1 cellular context compared by ENCODE assay signal in genomic region chr1:234868296-234869147, GRCh38.
TF ChIP-seq lines count a peak whose summit lies in the region.

No MANE protein-coding gene starts in this region.

TF ChIP-seq in K562, 482 proteins besides CTCF, POLR2A, EP300 and RAD21 (continued from another document and continues in another):
- TF ChIP-seq, protein P1, sequence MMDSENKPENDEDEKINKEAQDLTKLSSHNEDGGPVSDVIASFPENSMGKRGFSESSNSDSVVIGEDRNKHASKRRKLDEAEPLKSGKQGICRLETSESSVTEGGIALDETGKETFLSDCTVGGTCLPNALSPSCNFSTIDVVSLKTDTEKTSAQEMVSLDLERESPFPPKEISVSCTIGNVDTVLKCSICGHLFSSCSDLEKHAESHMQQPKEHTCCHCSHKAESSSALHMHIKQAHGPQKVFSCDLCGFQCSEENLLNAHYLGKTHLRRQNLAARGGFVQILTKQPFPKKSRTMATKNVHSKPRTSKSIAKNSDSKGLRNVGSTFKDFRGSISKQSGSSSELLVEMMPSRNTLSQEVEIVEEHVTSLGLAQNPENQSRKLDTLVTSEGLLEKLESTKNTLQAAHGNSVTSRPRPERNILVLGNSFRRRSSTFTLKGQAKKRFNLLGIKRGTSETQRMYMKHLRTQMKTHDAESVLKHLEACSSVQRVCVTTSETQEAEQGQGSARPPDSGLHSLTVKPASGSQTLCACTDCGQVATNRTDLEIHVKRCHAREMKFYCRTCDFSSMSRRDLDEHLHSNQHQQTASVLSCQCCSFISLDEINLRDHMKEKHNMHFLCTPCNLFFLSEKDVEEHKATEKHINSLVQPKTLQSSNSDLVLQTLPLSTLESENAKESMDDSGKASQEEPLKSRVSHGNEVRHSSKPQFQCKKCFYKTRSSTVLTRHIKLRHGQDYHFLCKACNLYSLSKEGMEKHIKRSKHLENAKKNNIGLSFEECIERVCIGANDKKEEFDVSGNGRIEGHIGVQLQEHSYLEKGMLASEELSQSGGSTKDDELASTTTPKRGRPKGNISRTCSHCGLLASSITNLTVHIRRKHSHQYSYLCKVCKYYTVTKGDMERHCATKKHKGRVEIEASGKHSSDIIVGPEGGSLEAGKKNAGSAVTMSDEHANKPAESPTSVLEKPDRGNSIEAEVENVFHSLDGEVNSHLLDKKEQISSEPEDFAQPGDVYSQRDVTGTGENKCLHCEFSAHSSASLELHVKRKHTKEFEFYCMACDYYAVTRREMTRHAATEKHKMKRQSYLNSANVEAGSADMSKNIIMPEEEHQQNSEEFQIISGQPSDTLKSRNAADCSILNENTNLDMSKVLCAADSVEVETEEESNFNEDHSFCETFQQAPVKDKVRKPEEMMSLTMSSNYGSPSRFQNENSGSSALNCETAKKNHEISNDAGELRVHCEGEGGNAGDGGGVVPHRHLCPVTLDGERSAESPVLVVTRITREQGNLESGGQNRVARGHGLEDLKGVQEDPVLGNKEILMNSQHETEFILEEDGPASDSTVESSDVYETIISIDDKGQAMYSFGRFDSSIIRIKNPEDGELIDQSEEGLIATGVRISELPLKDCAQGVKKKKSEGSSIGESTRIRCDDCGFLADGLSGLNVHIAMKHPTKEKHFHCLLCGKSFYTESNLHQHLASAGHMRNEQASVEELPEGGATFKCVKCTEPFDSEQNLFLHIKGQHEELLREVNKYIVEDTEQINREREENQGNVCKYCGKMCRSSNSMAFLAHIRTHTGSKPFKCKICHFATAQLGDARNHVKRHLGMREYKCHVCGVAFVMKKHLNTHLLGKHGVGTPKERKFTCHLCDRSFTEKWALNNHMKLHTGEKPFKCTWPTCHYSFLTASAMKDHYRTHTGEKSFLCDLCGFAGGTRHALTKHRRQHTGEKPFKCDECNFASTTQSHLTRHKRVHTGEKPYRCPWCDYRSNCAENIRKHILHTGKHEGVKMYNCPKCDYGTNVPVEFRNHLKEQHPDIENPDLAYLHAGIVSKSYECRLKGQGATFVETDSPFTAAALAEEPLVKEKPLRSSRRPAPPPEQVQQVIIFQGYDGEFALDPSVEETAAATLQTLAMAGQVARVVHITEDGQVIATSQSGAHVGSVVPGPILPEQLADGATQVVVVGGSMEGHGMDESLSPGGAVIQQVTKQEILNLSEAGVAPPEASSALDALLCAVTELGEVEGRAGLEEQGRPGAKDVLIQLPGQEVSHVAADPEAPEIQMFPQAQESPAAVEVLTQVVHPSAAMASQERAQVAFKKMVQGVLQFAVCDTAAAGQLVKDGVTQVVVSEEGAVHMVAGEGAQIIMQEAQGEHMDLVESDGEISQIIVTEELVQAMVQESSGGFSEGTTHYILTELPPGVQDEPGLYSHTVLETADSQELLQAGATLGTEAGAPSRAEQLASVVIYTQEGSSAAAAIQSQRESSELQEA (IDR thresholded peaks at IDR 0.05; ENCODE audit: low read depth), result peak; percentile 14; the same call in 1 of the 2 replicates
- TF ChIP-seq ZNF764 (CRISPR knock-in tag; IDR thresholded peaks at IDR 0.05; ENCODE audit: low read depth) (no peak), COPS2 (conservative IDR thresholded peaks at IDR 0.05) (no peak), TRIM24 (IDR thresholded peaks at IDR 0.05) (0 out of 4 replicates have a peak, but pooled peaks of 1 of the 2 experiments have one; percentile 18), MEIS2 (IDR thresholded peaks at IDR 0.05; ENCODE audit: partially characterized antibody) (no peak), MAX (CRISPR knock-in tag; IDR thresholded peaks at IDR 0.05) (0 out of 2 replicates have a peak, but pooled peaks have one; percentile 46), STAG1 (CRISPR knock-in tag; IDR thresholded peaks at IDR 0.05; ENCODE audit: borderline replicate concordance) (no peak), ATF1 (CRISPR knock-in tag; IDR thresholded peaks at IDR 0.05) (no peak), ATF1 (tag; IDR thresholded peaks at IDR 0.05) (no peak), ZNF311 (CRISPR knock-in tag; IDR thresholded peaks at IDR 0.05) (no peak; the same call in 1 of the 2 replicates), NCOA6 (IDR thresholded peaks at IDR 0.05) (no peak), PBX2 (CRISPR knock-in tag; IDR thresholded peaks at IDR 0.05; ENCODE audit: low read depth) (no peak), PBX2 (tag; conservative IDR thresholded peaks at IDR 0.05; ENCODE audit: low read depth) (no peak), PURB (CRISPR knock-in tag; IDR thresholded peaks at IDR 0.05; ENCODE audit: low read depth) (no peak), ESRRA (IDR thresholded peaks at IDR 0.05; ENCODE audit: borderline replicate concordance, low read depth) (no peak), SMARCA5 (IDR thresholded peaks at IDR 0.05) (peak; percentile 61; the same call in 1 of the 2 replicates), ZNF699 (CRISPR knock-in tag; IDR thresholded peaks at IDR 0.05; ENCODE audit: insufficient replicate concordance) (no peak), MECOM (CRISPR knock-in tag; IDR thresholded peaks at IDR 0.05) (0 out of 2 replicates have a peak, but pooled peaks have one; percentile 12), SRSF1 (IDR thresholded peaks at IDR 0.05; ENCODE audit: low read depth, low read length) (no peak), HNRNPUL1 (IDR thresholded peaks at IDR 0.05; ENCODE audit: low read length) (no peak), PYGO2 (tag; IDR thresholded peaks at IDR 0.05) (peak; percentile 67; the same call in 1 of the 2 replicates), BRD4 (IDR thresholded peaks at IDR 0.05) (peak; percentile 2; the same call in 1 of the 2 replicates), ZNF436 (CRISPR knock-in tag; IDR thresholded peaks at IDR 0.05) (no peak), ZNF282 (CRISPR knock-in tag; IDR thresholded peaks at IDR 0.05) (no peak), HLTF (IDR thresholded peaks at IDR 0.05) (peak; percentile 90), ZBTB7A (IDR thresholded peaks at IDR 0.05; ENCODE audit: borderline replicate concordance, control insufficient read depth, low read depth, low read length) (no peak), KLF10 (CRISPR knock-in tag; IDR thresholded peaks at IDR 0.05) (no peak), NONO (IDR thresholded peaks at IDR 0.05; ENCODE audit: low read depth in 2 of 2, low read length in 1 of 2) (no peak), ZNF347 (CRISPR knock-in tag; IDR thresholded peaks at IDR 0.05; ENCODE audit: low read depth) (no peak), ETV1 (tag; conservative IDR thresholded peaks at IDR 0.05; ENCODE audit: low read depth) (0 out of 2 replicates have a peak, but pooled peaks have one; percentile 6), HMG20A (CRISPR knock-in tag; conservative IDR thresholded peaks at IDR 0.05) (no peak), WHSC1 (IDR thresholded peaks at IDR 0.05; ENCODE audit: low read length) (no peak), KLF1 (tag; IDR thresholded peaks at IDR 0.05) (no peak), KLF16 (IDR thresholded peaks at IDR 0.05) (no peak), ZNF592 (IDR thresholded peaks at IDR 0.05) (no peak; the same call in 1 of the 2 replicates)
- TF ChIP-seq, protein P2, sequence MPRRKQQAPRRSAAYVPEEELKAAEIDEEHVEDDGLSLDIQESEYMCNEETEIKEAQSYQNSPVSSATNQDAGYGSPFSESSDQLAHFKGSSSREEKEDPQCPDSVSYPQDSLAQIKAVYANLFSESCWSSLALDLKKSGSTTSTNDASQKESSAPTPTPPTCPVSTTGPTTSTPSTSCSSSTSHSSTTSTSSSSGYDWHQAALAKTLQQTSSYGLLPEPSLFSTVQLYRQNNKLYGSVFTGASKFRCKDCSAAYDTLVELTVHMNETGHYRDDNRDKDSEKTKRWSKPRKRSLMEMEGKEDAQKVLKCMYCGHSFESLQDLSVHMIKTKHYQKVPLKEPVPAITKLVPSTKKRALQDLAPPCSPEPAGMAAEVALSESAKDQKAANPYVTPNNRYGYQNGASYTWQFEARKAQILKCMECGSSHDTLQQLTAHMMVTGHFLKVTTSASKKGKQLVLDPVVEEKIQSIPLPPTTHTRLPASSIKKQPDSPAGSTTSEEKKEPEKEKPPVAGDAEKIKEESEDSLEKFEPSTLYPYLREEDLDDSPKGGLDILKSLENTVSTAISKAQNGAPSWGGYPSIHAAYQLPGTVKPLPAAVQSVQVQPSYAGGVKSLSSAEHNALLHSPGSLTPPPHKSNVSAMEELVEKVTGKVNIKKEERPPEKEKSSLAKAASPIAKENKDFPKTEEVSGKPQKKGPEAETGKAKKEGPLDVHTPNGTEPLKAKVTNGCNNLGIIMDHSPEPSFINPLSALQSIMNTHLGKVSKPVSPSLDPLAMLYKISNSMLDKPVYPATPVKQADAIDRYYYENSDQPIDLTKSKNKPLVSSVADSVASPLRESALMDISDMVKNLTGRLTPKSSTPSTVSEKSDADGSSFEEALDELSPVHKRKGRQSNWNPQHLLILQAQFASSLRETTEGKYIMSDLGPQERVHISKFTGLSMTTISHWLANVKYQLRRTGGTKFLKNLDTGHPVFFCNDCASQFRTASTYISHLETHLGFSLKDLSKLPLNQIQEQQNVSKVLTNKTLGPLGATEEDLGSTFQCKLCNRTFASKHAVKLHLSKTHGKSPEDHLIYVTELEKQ (CRISPR knock-in tag; IDR thresholded peaks at IDR 0.05), result 0 out of 2 replicates have a peak, but pooled peaks have one; percentile 6
- TF ChIP-seq, protein P3, sequence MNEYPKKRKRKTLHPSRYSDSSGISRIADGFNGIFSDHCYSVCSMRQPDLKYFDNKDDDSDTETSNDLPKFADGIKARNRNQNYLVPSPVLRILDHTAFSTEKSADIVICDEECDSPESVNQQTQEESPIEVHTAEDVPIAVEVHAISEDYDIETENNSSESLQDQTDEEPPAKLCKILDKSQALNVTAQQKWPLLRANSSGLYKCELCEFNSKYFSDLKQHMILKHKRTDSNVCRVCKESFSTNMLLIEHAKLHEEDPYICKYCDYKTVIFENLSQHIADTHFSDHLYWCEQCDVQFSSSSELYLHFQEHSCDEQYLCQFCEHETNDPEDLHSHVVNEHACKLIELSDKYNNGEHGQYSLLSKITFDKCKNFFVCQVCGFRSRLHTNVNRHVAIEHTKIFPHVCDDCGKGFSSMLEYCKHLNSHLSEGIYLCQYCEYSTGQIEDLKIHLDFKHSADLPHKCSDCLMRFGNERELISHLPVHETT (CRISPR knock-in tag; conservative IDR thresholded peaks at IDR 0.05 in 1 of 2, IDR thresholded peaks at IDR 0.05 in 1 of 2), result no peak
- TF ChIP-seq, protein P4, sequence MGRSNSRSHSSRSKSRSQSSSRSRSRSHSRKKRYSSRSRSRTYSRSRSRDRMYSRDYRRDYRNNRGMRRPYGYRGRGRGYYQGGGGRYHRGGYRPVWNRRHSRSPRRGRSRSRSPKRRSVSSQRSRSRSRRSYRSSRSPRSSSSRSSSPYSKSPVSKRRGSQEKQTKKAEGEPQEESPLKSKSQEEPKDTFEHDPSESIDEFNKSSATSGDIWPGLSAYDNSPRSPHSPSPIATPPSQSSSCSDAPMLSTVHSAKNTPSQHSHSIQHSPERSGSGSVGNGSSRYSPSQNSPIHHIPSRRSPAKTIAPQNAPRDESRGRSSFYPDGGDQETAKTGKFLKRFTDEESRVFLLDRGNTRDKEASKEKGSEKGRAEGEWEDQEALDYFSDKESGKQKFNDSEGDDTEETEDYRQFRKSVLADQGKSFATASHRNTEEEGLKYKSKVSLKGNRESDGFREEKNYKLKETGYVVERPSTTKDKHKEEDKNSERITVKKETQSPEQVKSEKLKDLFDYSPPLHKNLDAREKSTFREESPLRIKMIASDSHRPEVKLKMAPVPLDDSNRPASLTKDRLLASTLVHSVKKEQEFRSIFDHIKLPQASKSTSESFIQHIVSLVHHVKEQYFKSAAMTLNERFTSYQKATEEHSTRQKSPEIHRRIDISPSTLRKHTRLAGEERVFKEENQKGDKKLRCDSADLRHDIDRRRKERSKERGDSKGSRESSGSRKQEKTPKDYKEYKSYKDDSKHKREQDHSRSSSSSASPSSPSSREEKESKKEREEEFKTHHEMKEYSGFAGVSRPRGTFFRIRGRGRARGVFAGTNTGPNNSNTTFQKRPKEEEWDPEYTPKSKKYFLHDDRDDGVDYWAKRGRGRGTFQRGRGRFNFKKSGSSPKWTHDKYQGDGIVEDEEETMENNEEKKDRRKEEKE (IDR thresholded peaks at IDR 0.05; ENCODE audit: borderline replicate concordance in 1 of 2, control insufficient read depth in 1 of 2, low read depth in 2 of 2, low read length in 1 of 2), result no peak
